Comparison of ENCODE assay signal across 8 cellular contexts in genomic region chr1:27602510-27603319, GRCh38. TPM values are rescaled to one million over a fixed set of nuclear protein-coding genes. Genes with fewer than 3 reads are reported as not detected.
DNase-seq lines count a peak whose midpoint lies in the region; ATAC-seq and TF ChIP-seq lines count a peak whose summit lies in the region.

No MANE protein-coding gene starts in this region.

- POLR2A ChIA-PET in activated CD4-positive, alpha-beta T cell treated with anti-CD3 and anti-CD28 coated beads for 36 hours (lab: Charles Lee): interaction anchor here (0.5 to 0.6 kb wide), 2 partner anchors 86 to 270 kb away, joined by 3 read pairs; no protein-coding TSS in a partner anchor

- no peak for TF ChIP-seq CTCF in RWPE2 (IDR thresholded peaks at IDR 0.05; ENCODE audit: poor library complexity, severe bottlenecking)
- TF ChIP-seq CTCF in stomach (IDR thresholded peaks at IDR 0.05): no peak

- no peak for TF ChIP-seq EP300 in stomach (IDR thresholded peaks at IDR 0.05)

- DNase-seq in activated CD4-positive, alpha-beta T cell treated with anti-CD3 and anti-CD28 coated beads for 36 hours: peak; percentile 63
- no peak for DNase-seq in activated CD4-positive, alpha-beta T cell treated with anti-CD3 and anti-CD28 coated beads for 48 hours
- DNase-seq in RWPE2 (ENCODE audit: low spot score): no peak
- DNase-seq in central memory CD4-positive, alpha-beta T cell: peak; percentile 44
- DNase-seq in kidney tubule cell (ENCODE audit: low spot score): peak; percentile 20
- DNase-seq in stomach: peak; percentile 72

- H3K4me3 ChIP-seq in RWPE2 (ENCODE audit: severe bottlenecking): peak overlapping the region; percentile 85
- peak overlapping the region; percentile 79 to 98 (median 90) for H3K4me3 ChIP-seq in stomach

- peak overlapping the region; percentile 91 for H3K4me3 Mint-ChIP-seq in activated CD4-positive, alpha-beta T cell treated with anti-CD3 and anti-CD28 coated beads for 36 hours

- H3K4me1 Mint-ChIP-seq in activated CD4-positive, alpha-beta T cell treated with anti-CD3 and anti-CD28 coated beads for 36 hours: peaks cover 41% of the 10 kb centered on the region

- H3K36me3 Mint-ChIP-seq in activated CD4-positive, alpha-beta T cell treated with anti-CD3 and anti-CD28 coated beads for 36 hours (ENCODE audit: low read depth): no peaks in the 10 kb centered on the region

- H3K36me3 ChIP-seq in RWPE2 (ENCODE audit: low read depth): no peaks in the 10 kb centered on the region
- H3K36me3 ChIP-seq in stomach: no peaks in the 10 kb centered on the region

- ATAC-seq in activated CD4-positive, alpha-beta T cell treated with anti-CD3 and anti-CD28 coated beads for 36 hours: no peak
- ATAC-seq in RWPE2 (ENCODE audit: low read depth) (0 out of 3 replicates have a peak, but pooled peaks have one; percentile 2), GM19397 (IDR thresholded peaks at IDR 0.05; ENCODE audit: unreplicated experiment) (no peak), GM19351 (IDR thresholded peaks at IDR 0.05; ENCODE audit: unreplicated experiment) (no peak)

- intact Hi-C loops in activated CD4-positive, alpha-beta T cell treated with anti-CD3 and anti-CD28 coated beads for 36 hours (cut with DNase I, micrococcal nuclease): loop anchor here in 1 of 2 experiments (2.0 to 10.0 kb wide), 2 partner anchors 78 to 278 kb away; partner anchors contain the start of gene TMEM222
- intact Hi-C loops in stomach (cut with DNase I; ENCODE audit: low total_unique reads): loop anchor here (10.0 kb wide), 1 partner anchor 298 kb away; no protein-coding TSS in a partner anchor

- no peaks in the 10 kb centered on the region for H3K9me3 Mint-ChIP-seq in activated CD4-positive, alpha-beta T cell treated with anti-CD3 and anti-CD28 coated beads for 36 hours (ENCODE audit: low read depth)

- 1 to 2% (median 1%) methylated on average over 6 to 52 of the region's 55 CpGs for WGBS in stomach, 5 donors

- peak overlapping the region; percentile 77 for H3K27ac ChIP-seq in RWPE2 (ENCODE audit: poor library complexity, severe bottlenecking)
- peak overlapping the region; percentile 89 to 99 (median 96) for H3K27ac ChIP-seq in stomach

- no peaks in the 10 kb centered on the region for H3K27me3 Mint-ChIP-seq in activated CD4-positive, alpha-beta T cell treated with anti-CD3 and anti-CD28 coated beads for 36 hours

- TF ChIP-seq POLR2A in stomach (IDR thresholded peaks at IDR 0.05): no peak

- H3K9me3 ChIP-seq in RWPE2 (ENCODE audit: severe bottlenecking) (no peaks in the 10 kb centered on the region), stomach (no peaks in the 10 kb centered on the region)

- H3K4me1 ChIP-seq in RWPE2 (ENCODE audit: insufficient read depth, poor library complexity, severe bottlenecking) (peaks cover 28% of the 10 kb centered on the region), stomach (peaks cover 48 to 73% (median 69%) of the 10 kb centered on the region in 4 donors)

- H3K27ac Mint-ChIP-seq in activated CD4-positive, alpha-beta T cell treated with anti-CD3 and anti-CD28 coated beads for 36 hours: peak overlapping the region; percentile 57

- CTCF ChIA-PET in activated CD4-positive, alpha-beta T cell treated with anti-CD3 and anti-CD28 coated beads for 36 hours (lab: Charles Lee): interaction anchor here (0.6 to 2.3 kb wide), 8 partner anchors 46 to 302 kb away, joined by 3 to 11 read pairs (median 4); no protein-coding TSS in a partner anchor

- H3K27me3 ChIP-seq in RWPE2 (ENCODE audit: insufficient read depth, poor library complexity, severe bottlenecking) (no peaks in the 10 kb centered on the region), stomach (no peaks in the 10 kb centered on the region)

RNA-seq across cellular contexts. Expression of gene AHDC1, which starts 1.2 kb away (rescaled TPM):
- 10 to 100 TPM; 10.3 to 12.1 TPM for total RNA-seq in activated CD4-positive, alpha-beta T cell treated with anti-CD3 and anti-CD28 coated beads for 36 hours
- total RNA-seq in stomach: 10 to 100 TPM; 10.8 to 95.0 (median 35.1) TPM
- 10 to 100 TPM in 1 of 3 donors, 1 to 10 TPM in 2; 5.8 to 10.3 (median 8.3) TPM for polyA plus RNA-seq in stomach

RNA-seq across cellular contexts. Expression of gene FGR, which starts 32.3 kb away (rescaled TPM):
- under 1 TPM in 1 of 2 experiments, not detected in 1; 0.11 TPM for total RNA-seq in activated CD4-positive, alpha-beta T cell treated with anti-CD3 and anti-CD28 coated beads for 36 hours
- total RNA-seq in stomach: 1 to 10 TPM in 3 of 5 donors, not detected in 2; 6.7 to 8.8 (median 7.0) TPM
- polyA plus RNA-seq in stomach: 1 to 10 TPM; 3.1 to 9.9 (median 4.6) TPM

Comparison
In these comparisons a context has a peak if more than half of its experiments do, and no peak if none do; other contexts are left out.
1. DNase-seq: peak in activated CD4-positive, alpha-beta T cell treated with anti-CD3 and anti-CD28 coated beads for 36 hours (single experiment), central memory CD4-positive, alpha-beta T cell (single experiment), kidney tubule cell (single experiment) and stomach (single experiment); none in activated CD4-positive, alpha-beta T cell treated with anti-CD3 and anti-CD28 coated beads for 48 hours (single experiment) and RWPE2 (single experiment).